ENCODE assay signal across 10 cellular contexts in genomic region chr17:74919440-74920305, GRCh38. TPM values are rescaled to one million over a fixed set of nuclear protein-coding genes. Genes with fewer than 3 reads are reported as not detected.
DNase-seq lines count a peak whose midpoint lies in the region; ATAC-seq and TF ChIP-seq lines count a peak whose summit lies in the region.
"Had no signal": no experiment of that assay in that cellular context is flagged by ENCODE, and none has a peak within 500 bp of the region (broad histone marks: within the 10 kb centered on the region; RNA-seq: fewer than 3 reads in every experiment).

No MANE protein-coding gene starts in this region.

- no peak for TF ChIP-seq CTCF in right atrium auricular region (IDR thresholded peaks at IDR 0.05)
- TF ChIP-seq CTCF in fibroblast of mammary gland (conservative IDR thresholded peaks at IDR 0.05; ENCODE audit: control insufficient read depth, insufficient read depth, low read depth, low read length) = no peak

- H3K27ac ChIP-seq in right atrium auricular region = no peak overlapping the region
- H3K27ac ChIP-seq: pancreas had no signal

- ATAC-seq in Right ventricle myocardium superior (ENCODE audit: poor library complexity) (no peak), HG02588 (IDR thresholded peaks at IDR 0.05; ENCODE audit: unreplicated experiment) (no peak), HG03097 (IDR thresholded peaks at IDR 0.05; ENCODE audit: low FRiP score, unreplicated experiment) (no peak)
- ATAC-seq in stimulated activated naive CD8-positive, alpha-beta T cell treated with anti-CD3 and anti-CD28 coated beads, Interleukin-15, amount 100 ng/mL, for 72 hours = peak; percentile 37

- H3K9me3 ChIP-seq in right atrium auricular region (no peaks in the 10 kb centered on the region), NT2/D1 (ENCODE audit: insufficient read depth, low read length) (no peaks in the 10 kb centered on the region)
- H3K9me3 ChIP-seq: pancreas had no signal

- no peak overlapping the region for H3K9ac ChIP-seq in NT2/D1 (ENCODE audit: insufficient read length, low read depth)

- H3K27ac Mint-ChIP-seq in stimulated activated naive CD8-positive, alpha-beta T cell treated with anti-CD3 and anti-CD28 coated beads, Interleukin-15, amount 100 ng/mL, for 72 hours = no peak overlapping the region

- no peak overlapping the region for H3K4me3 Mint-ChIP-seq in stimulated activated naive CD8-positive, alpha-beta T cell treated with anti-CD3 and anti-CD28 coated beads, Interleukin-15, amount 100 ng/mL, for 72 hours

- H3K4me1 Mint-ChIP-seq in stimulated activated naive CD8-positive, alpha-beta T cell treated with anti-CD3 and anti-CD28 coated beads, Interleukin-15, amount 100 ng/mL, for 72 hours = peaks cover 23% of the 10 kb centered on the region

- no peaks in the 10 kb centered on the region for H3K36me3 ChIP-seq in right atrium auricular region
- no peaks in the 10 kb centered on the region for H3K36me3 ChIP-seq in NT2/D1 (ENCODE audit: insufficient read depth, insufficient read length, low read length)
- H3K36me3 ChIP-seq: pancreas had no signal

- peaks cover 66% of the 10 kb centered on the region for H3K27me3 Mint-ChIP-seq in stimulated activated naive CD8-positive, alpha-beta T cell treated with anti-CD3 and anti-CD28 coated beads, Interleukin-15, amount 100 ng/mL, for 72 hours

- H3K4me1 ChIP-seq in right atrium auricular region (peaks cover 0 to 37% of the 10 kb centered on the region in 2 donors), NT2/D1 (ENCODE audit: insufficient read depth, insufficient read length) (peaks cover 23% of the 10 kb centered on the region)

- no peaks in the 10 kb centered on the region for H3K9me3 Mint-ChIP-seq in stimulated activated naive CD8-positive, alpha-beta T cell treated with anti-CD3 and anti-CD28 coated beads, Interleukin-15, amount 100 ng/mL, for 72 hours

- DNase-seq in Right ventricle myocardium superior = peak; percentile 58
- no peak for DNase-seq in right atrium auricular region (ENCODE audit: low spot score)
- DNase-seq in NT2/D1 (ENCODE audit: low read depth, low spot score) = peak; percentile 16
- peak; percentile 3 for DNase-seq in fibroblast of mammary gland (ENCODE audit: low read depth)
- peak in 1 of 2 donors; percentile 31 for DNase-seq in stimulated activated naive CD8-positive, alpha-beta T cell treated with anti-CD3 and anti-CD28 coated beads, Interleukin-15, amount 100 ng/mL, for 72 hours
- DNase-seq in NCI-H345 (lab: John Stamatoyannopoulos, UW) = no peak
- DNase-seq: SIG-M5 had no signal

- intact Hi-C loops in Right ventricle myocardium superior (cut with DNase I) = no loop called here

- peaks cover 0 to 15% of the 10 kb centered on the region in 2 donors for H3K27me3 ChIP-seq in right atrium auricular region
- peaks cover 38% of the 10 kb centered on the region for H3K27me3 ChIP-seq in NT2/D1 (ENCODE audit: insufficient read depth, insufficient read length)

- no peak overlapping the region for H3K4me3 ChIP-seq in right atrium auricular region
- no peak overlapping the region for H3K4me3 ChIP-seq in NT2/D1 (ENCODE audit: insufficient read length, low read depth)
- no peak overlapping the region for H3K4me3 ChIP-seq in fibroblast of mammary gland (ENCODE audit: control insufficient read depth, low read depth, low read length)
- H3K4me3 ChIP-seq: pancreas had no signal

RNA-seq across cellular contexts. Expression of gene USH1G, which starts 3.4 kb away (rescaled TPM):
- total RNA-seq in Right ventricle myocardium superior (not detected), right atrium auricular region (under 1 TPM; 0.20 to 0.22 TPM)

RNA-seq across cellular contexts. Expression of gene OTOP2, which starts 4.4 kb away (rescaled TPM):
- total RNA-seq in Right ventricle myocardium superior (not detected), right atrium auricular region (not detected)
- total RNA-seq: pancreas had no signal

RNA-seq across cellular contexts. Expression of gene OTOP3, which starts 16.0 kb away (rescaled TPM):
- total RNA-seq in Right ventricle myocardium superior (not detected), right atrium auricular region (not detected)

RNA-seq across cellular contexts. Expression of gene FADS6, which starts 26.2 kb away (rescaled TPM):
- total RNA-seq in Right ventricle myocardium superior = not detected
- total RNA-seq in right atrium auricular region = not detected

RNA-seq across cellular contexts. Expression of gene FDXR, which starts 46.9 kb away (rescaled TPM):
- 4.6 TPM for total RNA-seq in Right ventricle myocardium superior
- total RNA-seq in right atrium auricular region = 1 to 10 TPM; 4.1 to 7.9 TPM

Comparison
In these comparisons a context has a peak if more than half of its experiments do, and no peak if none do; other contexts are left out.
1. DNase-seq: peak in Right ventricle myocardium superior (single experiment), NT2/D1 (single experiment) and fibroblast of mammary gland (single experiment); none in right atrium auricular region (single experiment) and NCI-H345 (single experiment).